In genomic region chr3:60742606-60743145, GRCh38 we compare ENCODE assay signal across 11 cellular contexts.
DNase-seq lines count a peak whose midpoint lies in the region; ATAC-seq and TF ChIP-seq lines count a peak whose summit lies in the region.
"Had no signal": no experiment of that assay in that cellular context is flagged by ENCODE, and none has a peak within 500 bp of the region (broad histone marks: within the 10 kb centered on the region; RNA-seq: fewer than 3 reads in every experiment).

No MANE protein-coding gene starts in this region.

- no peaks in the 10 kb centered on the region for H3K27me3 Mint-ChIP-seq in nephron (ENCODE audit: low read depth)

- no peaks in the 10 kb centered on the region for H3K9me3 Mint-ChIP-seq in nephron

- TF ChIP-seq CTCF in epithelial cell of proximal tubule (conservative IDR thresholded peaks at IDR 0.05; ENCODE audit: low read depth, low read length) (peak; percentile 30), nephron (IDR thresholded peaks at IDR 0.05; ENCODE audit: unreplicated experiment in 3 of 3) (peak; percentile 32 to 45 (median 39))

- no peak overlapping the region for H3K4me3 ChIP-seq in epithelial cell of proximal tubule (ENCODE audit: low read depth, low read length)

- no peaks in the 10 kb centered on the region for H3K36me3 Mint-ChIP-seq in nephron (ENCODE audit: low read depth)

- H3K4me3 Mint-ChIP-seq in nephron: no peak overlapping the region

- peak overlapping the region in 2 of 3 experiments; percentile 21 to 44 for H3K27ac Mint-ChIP-seq in nephron

- H3K4me1 Mint-ChIP-seq in nephron: peaks cover 22% of the 10 kb centered on the region

- DNase-seq in ELR (ENCODE audit: low read depth) (peak; percentile 4), NCI-H748 treated with DMSO at 0.1 percent for 48 hours (lab: John Stamatoyannopoulos, UW) (peak; percentile 2), epithelial cell of proximal tubule (ENCODE audit: low read depth) (no peak), NCI-H2196 (lab: John Stamatoyannopoulos, UW; ENCODE audit: unreplicated experiment) (no peak)
- DNase-seq: activated CD4-positive, alpha-beta T cell treated with anti-CD3 and anti-CD28 coated beads for 1 hour; NCI-H526; stimulated activated CD8-positive, alpha-beta memory T cell treated with anti-CD3 and anti-CD28 coated beads, Interleukin-4, amount 100 ng/mL, for 48 hours had no signal

- ATAC-seq in HG03139 (IDR thresholded peaks at IDR 0.05; ENCODE audit: unreplicated experiment) (no peak), GM21619 (IDR thresholded peaks at IDR 0.05; ENCODE audit: unreplicated experiment) (no peak), HG03457 (IDR thresholded peaks at IDR 0.05; ENCODE audit: unreplicated experiment) (no peak)

Comparison
In these comparisons a context has a peak if more than half of its experiments do, and no peak if none do; other contexts are left out.
1. DNase-seq: peak in ELR (single experiment) and NCI-H748 treated with DMSO at 0.1 percent for 48 hours (single experiment); none in epithelial cell of proximal tubule (single experiment) and NCI-H2196 (single experiment).